Comparison of ENCODE assay signal across 22 cellular contexts in the genomic region with DNA sequence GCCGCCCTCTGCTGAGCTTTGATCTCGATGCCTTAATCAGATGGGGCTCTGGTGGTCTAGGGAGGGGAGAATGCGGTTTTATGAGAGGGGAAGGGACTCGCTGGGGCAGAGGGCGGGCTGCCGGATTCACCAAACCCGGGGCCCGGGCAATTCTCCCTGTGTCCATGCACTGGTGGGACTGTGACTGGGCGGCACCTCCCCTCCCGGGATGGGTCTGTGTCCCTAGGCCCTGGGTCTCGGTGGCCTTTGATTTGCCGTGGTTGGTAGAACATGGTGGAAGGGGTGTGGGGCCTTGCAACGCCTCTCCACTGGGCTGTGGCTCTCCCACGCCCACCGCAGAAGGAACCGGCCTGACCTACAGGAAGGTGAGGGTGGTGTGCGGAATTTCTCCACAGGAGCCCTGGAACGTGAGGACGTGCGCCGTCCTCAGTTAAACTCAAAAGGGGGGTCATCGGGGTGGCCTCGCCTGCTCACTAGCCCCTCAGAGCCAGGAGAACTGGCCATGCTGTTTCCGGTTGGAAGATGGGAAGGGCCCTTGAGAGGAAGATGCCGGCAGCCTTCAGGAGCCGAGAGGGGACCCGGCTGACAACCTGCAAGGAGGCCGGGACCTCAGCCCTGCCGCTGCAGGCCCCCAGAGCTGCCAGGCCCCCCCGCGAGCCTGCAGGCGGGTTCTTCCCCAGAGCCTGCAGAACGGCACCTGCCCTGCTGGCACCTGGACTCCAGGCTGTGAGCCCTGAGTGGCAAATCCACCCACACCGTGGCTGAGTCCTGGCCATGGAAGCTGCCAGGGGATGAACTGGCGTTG. TPM values are rescaled to one million over a fixed set of nuclear protein-coding genes. Genes with fewer than 3 reads are reported as not detected.
DNase-seq lines count a peak whose midpoint lies in the region; ATAC-seq and TF ChIP-seq lines count a peak whose summit lies in the region.
"Had no signal": no experiment of that assay in that cellular context is flagged by ENCODE, and none has a peak within 500 bp of the region (broad histone marks: within the 10 kb centered on the region; RNA-seq: fewer than 3 reads in every experiment).

No MANE protein-coding gene starts in this region.

- no peaks in the 10 kb centered on the region for H3K36me3 Mint-ChIP-seq in activated naive CD4-positive, alpha-beta T cell treated with anti-CD3 and anti-CD28 coated beads, Interleukin-2, amount 50 U/mL, for 24 hours
- H3K36me3 Mint-ChIP-seq in CD8-positive, alpha-beta T cell: peaks cover 2% of the 10 kb centered on the region
- H3K36me3 Mint-ChIP-seq in activated CD8-positive, alpha-beta T cell treated with anti-CD3 and anti-CD28 coated beads, Interleukin-2, amount 10 ng/mL, durations not matched to agents 7 days and 5 days (ENCODE audit: low read depth): peaks cover 7% of the 10 kb centered on the region
- H3K36me3 Mint-ChIP-seq in naive B cell: peaks cover 0 to 14% of the 10 kb centered on the region in 2 donors

- H3K79me2 ChIP-seq in GM23248 (ENCODE audit: insufficient read depth): no peaks in the 10 kb centered on the region

- POLR2A ChIA-PET in CD8-positive, alpha-beta T cell (lab: Charles Lee): interaction anchor here (1.0 kb wide), 1 partner anchor 9 kb away, joined by 6 read pairs; no protein-coding TSS in a partner anchor
- POLR2A ChIA-PET in activated CD8-positive, alpha-beta T cell treated with anti-CD3 and anti-CD28 coated beads, Interleukin-2, amount 10 ng/mL, durations not matched to agents 7 days and 5 days (lab: Charles Lee): interaction anchor here (0.6 to 1.3 kb wide), 3 partner anchors 9 to 298 kb away, joined by 3 to 5 read pairs (median 3); no protein-coding TSS in a partner anchor
- POLR2A ChIA-PET in A673 (lab: Charles Lee; ENCODE audit: low non-redundant PET): no interaction called here

- no peaks in the 10 kb centered on the region for H4K20me1 ChIP-seq in GM23248 (ENCODE audit: insufficient read depth)

- intact Hi-C loops in CD8-positive, alpha-beta T cell (cut with DNase I, micrococcal nuclease): loop anchor here (2.0 to 5.0 kb wide), 6 partner anchors 31 to 499 kb away; a partner anchor contains a TSS
- intact Hi-C loops in A673 (cut with micrococcal nuclease; ENCODE audit: unreplicated experiment): no loop called here

- no peaks in the 10 kb centered on the region for H3K9me3 ChIP-seq in CD8-positive, alpha-beta T cell (ENCODE audit: low read length)
- no peaks in the 10 kb centered on the region for H3K9me3 ChIP-seq in GM23248 (ENCODE audit: low read depth)
- no peaks in the 10 kb centered on the region for H3K9me3 ChIP-seq in A673 (ENCODE audit: low read depth, low read length, poor library complexity, severe bottlenecking)
- H3K9me3 ChIP-seq: adrenal gland, psoas muscle had no signal

- peaks cover 55% of the 10 kb centered on the region for H3K4me1 Mint-ChIP-seq in activated naive CD4-positive, alpha-beta T cell treated with anti-CD3 and anti-CD28 coated beads, Interleukin-2, amount 50 U/mL, for 24 hours
- peaks cover 53% of the 10 kb centered on the region for H3K4me1 Mint-ChIP-seq in CD8-positive, alpha-beta T cell (ENCODE audit: low read depth)
- peaks cover 54% of the 10 kb centered on the region for H3K4me1 Mint-ChIP-seq in activated CD8-positive, alpha-beta T cell treated with anti-CD3 and anti-CD28 coated beads, Interleukin-2, amount 10 ng/mL, durations not matched to agents 7 days and 5 days (ENCODE audit: low read depth)
- peaks cover 14 to 21% (median 20%) of the 10 kb centered on the region in 3 donors for H3K4me1 Mint-ChIP-seq in naive B cell

- H3K27ac ChIP-seq in CD8-positive, alpha-beta T cell (ENCODE audit: low read depth, low read length): no peak overlapping the region
- no peak overlapping the region for H3K27ac ChIP-seq in GM23248
- no peak overlapping the region for H3K27ac ChIP-seq in A673 (ENCODE audit: low read depth, low read length, poor library complexity, severe bottlenecking)
- H3K27ac ChIP-seq: psoas muscle had no signal

- no peaks in the 10 kb centered on the region for H3K27me3 ChIP-seq in CD8-positive, alpha-beta T cell (ENCODE audit: insufficient read depth, low read length)
- peaks cover 21% of the 10 kb centered on the region for H3K27me3 ChIP-seq in GM23248 (replicated peaks; ENCODE audit: insufficient read depth)
- H3K27me3 ChIP-seq in A673 (replicated peaks; ENCODE audit: insufficient read depth, low read depth, low read length, poor library complexity): no peaks in the 10 kb centered on the region
- H3K27me3 ChIP-seq: adrenal gland, upper lobe of left lung had no signal

- DNase-seq in activated naive CD4-positive, alpha-beta T cell (lab: John Stamatoyannopoulos, UW): no peak
- DNase-seq in CD8-positive, alpha-beta T cell: peak in 1 of 7 experiments; percentile 25
- DNase-seq in activated CD8-positive, alpha-beta T cell treated with anti-CD3 and anti-CD28 coated beads, Interleukin-2, amount 10 ng/mL, durations not matched to agents 7 days and 5 days: no peak
- no peak for DNase-seq in naive B cell
- DNase-seq in GM23248: no peak
- no peak for DNase-seq in A673 (ENCODE audit: low spot score)
- no peak for DNase-seq in HCEC 1CT
- DNase-seq: activated CD4-positive, CD25-positive, alpha-beta regulatory T cell; activated CD8-positive, alpha-beta memory T cell treated with anti-CD3 and anti-CD28 coated beads, Interleukin-2, amount 50 U/mL, for 48 hours; adrenal gland; dorsolateral prefrontal cortex; erythroblast; hypothalamus; Karpas-422; NCI-H1092 treated with DMSO at 0.1 percent for 48 hours; NCI-H510A; nephron progenitor cell; psoas muscle; small intestine; stimulated activated CD4-positive, alpha-beta T cell treated with anti-CD3 and anti-CD28 coated beads, Interleukin-2, amount 100 ng/mL, for 48 hours had no signal

- BruUV-seq in A673 (replicated peaks; lab: Mats Ljungman, UMichigan): no TSS peak

- H3K36me3 ChIP-seq in CD8-positive, alpha-beta T cell (ENCODE audit: insufficient read depth, low read length): no peaks in the 10 kb centered on the region
- H3K36me3 ChIP-seq in GM23248 (ENCODE audit: low read depth) (no peaks in the 10 kb centered on the region), A673 (ENCODE audit: insufficient read depth, low read length, poor library complexity, severe bottlenecking) (no peaks in the 10 kb centered on the region)
- H3K36me3 ChIP-seq: adrenal gland, upper lobe of left lung had no signal

- no peak overlapping the region for H2AFZ ChIP-seq in GM23248

- no peaks in the 10 kb centered on the region for H3F3A ChIP-seq in GM23248 (ENCODE audit: insufficient read depth)

- TF ChIP-seq CTCF in CD8-positive, alpha-beta T cell (IDR thresholded peaks at IDR 0.05): no peak
- no peak for TF ChIP-seq CTCF in A673 (conservative IDR thresholded peaks at IDR 0.05; ENCODE audit: low read depth, low read length)

- peak overlapping the region; percentile 94 for H3K4me3 ChIP-seq in CD8-positive, alpha-beta T cell (ENCODE audit: low read depth, low read length)
- no peak overlapping the region for H3K4me3 ChIP-seq in GM23248
- no peak overlapping the region for H3K4me3 ChIP-seq in A673 (ENCODE audit: low read depth, low read length, poor library complexity, severe bottlenecking)

- no peak overlapping the region for H3K4me2 ChIP-seq in GM23248 (ENCODE audit: unreplicated experiment)

- CTCF ChIA-PET in CD8-positive, alpha-beta T cell (lab: Charles Lee): interaction anchor here (0.9 to 1.7 kb wide), 2 partner anchors 9 to 27 kb away, joined by 4 to 7 read pairs; no protein-coding TSS in a partner anchor
- CTCF ChIA-PET in activated CD8-positive, alpha-beta T cell treated with anti-CD3 and anti-CD28 coated beads, Interleukin-2, amount 10 ng/mL, durations not matched to agents 7 days and 5 days (lab: Charles Lee): interaction anchor here (1.2 to 3.1 kb wide), 3 partner anchors 10 to 34 kb away, joined by 3 to 13 read pairs (median 3); no protein-coding TSS in a partner anchor
- CTCF ChIA-PET in A673 (lab: Charles Lee): no interaction called here

- no peaks in the 10 kb centered on the region for H3K9me2 ChIP-seq in GM23248 (ENCODE audit: insufficient read depth)

- peaks cover 47% of the 10 kb centered on the region for H3K4me1 ChIP-seq in CD8-positive, alpha-beta T cell (ENCODE audit: insufficient read depth, low read length)
- H3K4me1 ChIP-seq in GM23248 (ENCODE audit: insufficient read depth): no peaks in the 10 kb centered on the region
- peaks cover 21% of the 10 kb centered on the region for H3K4me1 ChIP-seq in A673 (ENCODE audit: insufficient read depth, low read length, poor library complexity, severe bottlenecking)

- peak overlapping the region; percentile 59 for H3K4me3 Mint-ChIP-seq in activated naive CD4-positive, alpha-beta T cell treated with anti-CD3 and anti-CD28 coated beads, Interleukin-2, amount 50 U/mL, for 24 hours
- peak overlapping the region; percentile 94 for H3K4me3 Mint-ChIP-seq in CD8-positive, alpha-beta T cell
- H3K4me3 Mint-ChIP-seq in activated CD8-positive, alpha-beta T cell treated with anti-CD3 and anti-CD28 coated beads, Interleukin-2, amount 10 ng/mL, durations not matched to agents 7 days and 5 days: peak overlapping the region; percentile 90
- H3K4me3 Mint-ChIP-seq in naive B cell: peak overlapping the region; percentile 18 to 86 (median 52)

- H3K27ac Mint-ChIP-seq in activated naive CD4-positive, alpha-beta T cell treated with anti-CD3 and anti-CD28 coated beads, Interleukin-2, amount 50 U/mL, for 24 hours: peak overlapping the region; percentile 23
- H3K27ac Mint-ChIP-seq in CD8-positive, alpha-beta T cell: peak overlapping the region; percentile 10
- peak overlapping the region; percentile 39 for H3K27ac Mint-ChIP-seq in activated CD8-positive, alpha-beta T cell treated with anti-CD3 and anti-CD28 coated beads, Interleukin-2, amount 10 ng/mL, durations not matched to agents 7 days and 5 days
- H3K27ac Mint-ChIP-seq in naive B cell: no peak overlapping the region
- H3K27ac Mint-ChIP-seq: nephron progenitor cell had no signal

- no peaks in the 10 kb centered on the region for H3K9me3 Mint-ChIP-seq in activated naive CD4-positive, alpha-beta T cell treated with anti-CD3 and anti-CD28 coated beads, Interleukin-2, amount 50 U/mL, for 24 hours
- H3K9me3 Mint-ChIP-seq in CD8-positive, alpha-beta T cell: peaks cover 3% of the 10 kb centered on the region
- no peaks in the 10 kb centered on the region for H3K9me3 Mint-ChIP-seq in activated CD8-positive, alpha-beta T cell treated with anti-CD3 and anti-CD28 coated beads, Interleukin-2, amount 10 ng/mL, durations not matched to agents 7 days and 5 days (ENCODE audit: insufficient read depth)
- peaks cover 2 to 18% (median 10%) of the 10 kb centered on the region in 7 donors for H3K9me3 Mint-ChIP-seq in naive B cell
- H3K9me3 Mint-ChIP-seq: nephron progenitor cell had no signal

- ATAC-seq in CD8-positive, alpha-beta T cell: no peak
- no peak for ATAC-seq in activated CD8-positive, alpha-beta T cell treated with anti-CD3 and anti-CD28 coated beads, Interleukin-2, amount 10 ng/mL, durations not matched to agents 7 days and 5 days
- no peak for ATAC-seq in naive B cell (ENCODE audit: low read depth in 2 of 2)
- ATAC-seq: psoas muscle had no signal

- no peak overlapping the region for H3K9ac ChIP-seq in GM23248

- no peaks in the 10 kb centered on the region for H3K27me3 Mint-ChIP-seq in activated naive CD4-positive, alpha-beta T cell treated with anti-CD3 and anti-CD28 coated beads, Interleukin-2, amount 50 U/mL, for 24 hours
- H3K27me3 Mint-ChIP-seq in CD8-positive, alpha-beta T cell (ENCODE audit: low read depth): no peaks in the 10 kb centered on the region
- peaks cover 12% of the 10 kb centered on the region for H3K27me3 Mint-ChIP-seq in activated CD8-positive, alpha-beta T cell treated with anti-CD3 and anti-CD28 coated beads, Interleukin-2, amount 10 ng/mL, durations not matched to agents 7 days and 5 days (ENCODE audit: low read depth)
- peaks cover 0 to 16% (median 0%) of the 10 kb centered on the region in 3 donors for H3K27me3 Mint-ChIP-seq in naive B cell

- in situ Hi-C loops in GM23248 (cut with MboI): no loop called here

- 90 to 93% methylated on average over 29 to 31 of the region's 35 CpGs for WGBS in GM23248 (ENCODE audit: low coverage in 1 of 2, low lambda C conversion rate in 2 of 2, missing lambda C conversion rate in 2 of 2), 2 experiments

RNA-seq across cellular contexts. Expression of a gene that starts 43.6 kb away (rescaled TPM):
- 10 to 100 TPM; 25.8 to 28.3 TPM for total RNA-seq in CD8-positive, alpha-beta T cell
- 10 to 100 TPM; 32.8 to 34.4 TPM for total RNA-seq in activated CD8-positive, alpha-beta T cell treated with anti-CD3 and anti-CD28 coated beads, Interleukin-2, amount 10 ng/mL, durations not matched to agents 7 days and 5 days
- polyA plus RNA-seq in naive B cell (ENCODE audit: low read depth in 6 of 6) (10 to 100 TPM; 19.1 to 26.4 (median 24.1) TPM), GM23248 (2016; fragmentation: Nextera tagmentation; extraction: Ambion mirVana) (22.7 and 23.1 TPM in 2 replicates)
- total RNA-seq in GM23248 (2014; rRNA removed; shearing (Covaris generic)): 7.2 and 10.2 TPM in 2 replicates
- total RNA-seq in A673 (2021): 43.0 and 46.9 TPM in 2 replicates

RNA-seq across cellular contexts. Expression of a gene that starts 43.7 kb away (rescaled TPM):
- 10 to 100 TPM; 61.5 to 66.5 TPM for total RNA-seq in CD8-positive, alpha-beta T cell
- 10 to 100 TPM; 27.6 to 28.4 TPM for total RNA-seq in activated CD8-positive, alpha-beta T cell treated with anti-CD3 and anti-CD28 coated beads, Interleukin-2, amount 10 ng/mL, durations not matched to agents 7 days and 5 days
- polyA plus RNA-seq in naive B cell (ENCODE audit: low read depth in 6 of 6) (10 to 100 TPM in 1 of 6 donors, 1 to 10 TPM in 4, not detected in 1; 7.1 to 14.9 (median 7.6) TPM), GM23248 (2016; fragmentation: Nextera tagmentation; extraction: Ambion mirVana) (3.0 and 3.7 TPM in 2 replicates)
- 7.5 and 8.2 TPM in 2 replicates for total RNA-seq in GM23248 (2014; rRNA removed; shearing (Covaris generic))
- 35.4 and 38.9 TPM in 2 replicates for total RNA-seq in A673 (2021)

Comparison
In these comparisons a context has a peak if more than half of its experiments do, and no peak if none do; other contexts are left out.
1. H3K27ac Mint-ChIP-seq: peak in activated naive CD4-positive, alpha-beta T cell treated with anti-CD3 and anti-CD28 coated beads, Interleukin-2, amount 50 U/mL, for 24 hours (single experiment), CD8-positive, alpha-beta T cell (single experiment) and activated CD8-positive, alpha-beta T cell treated with anti-CD3 and anti-CD28 coated beads, Interleukin-2, amount 10 ng/mL, durations not matched to agents 7 days and 5 days (single experiment); none in naive B cell (0 of 6).
2. Peak in every context shown above with its lines, with median percentiles within 50 percentile points of each other: H3K4me3 Mint-ChIP-seq.